ENCODE assay signal across 1 cellular context in genomic region chr7:14196555-14196954, GRCh38.
TF ChIP-seq lines count a peak whose summit lies in the region.

No MANE protein-coding gene starts in this region.

TF ChIP-seq in IMR-90, 13 proteins besides CTCF, POLR2A, EP300 and RAD21:
- TF ChIP-seq RFX5 (IDR thresholded peaks at IDR 0.05; ENCODE audit: low read depth, low read length): no peak
- no peak for TF ChIP-seq FOS (IDR thresholded peaks at IDR 0.05; ENCODE audit: low read depth, low read length)
